In genomic region chr3:127547761-127548605, GRCh38 we compare ENCODE assay signal across 8 cellular contexts. TPM values are rescaled to one million over a fixed set of nuclear protein-coding genes. Genes with fewer than 3 reads are reported as not detected.
A peak's percentile ranks its signal among the peaks of the same experiment; 100 is the strongest.
DNase-seq lines count a peak whose midpoint lies in the region; ATAC-seq, FAIRE-seq and TF ChIP-seq lines count a peak whose summit lies in the region.

No MANE protein-coding gene starts in this region.

- H3K27ac ChIP-seq in H1 (ENCODE audit: low read depth, low read length) (no peak overlapping the region), mesodermal cell (ENCODE audit: low read depth, low read length, severe bottlenecking) (no peak overlapping the region)

- TF ChIP-seq POLR2A in H1 (IDR thresholded peaks at IDR 0.05; ENCODE audit: control extremely low read depth in 1 of 2, low read depth in 2 of 2, low read length in 2 of 2), result no peak

- no peaks in the 10 kb centered on the region for H3K79me1 ChIP-seq in H1 (ENCODE audit: low read depth, low read length)

- TF ChIP-seq EP300 in H1 (IDR thresholded peaks at IDR 0.05; ENCODE audit: borderline replicate concordance in 1 of 2, low read depth in 2 of 2, low read length in 2 of 2), result no peak

- H3K27ac Mint-ChIP-seq in activated CD8-positive, alpha-beta memory T cell treated with anti-CD3 and anti-CD28 coated beads, Interleukin-2, amount 10 ng/mL, durations not matched to agents 7 days and 5 days, result no peak overlapping the region

- no peak overlapping the region for H3K4ac ChIP-seq in H1 (replicated peaks; ENCODE audit: insufficient read length, low read depth, low read length)

- CTCF ChIA-PET in GM10248 (lab: Yijun Ruan, JAX), result interaction anchor here (0.6 to 6.3 kb wide), 41 partner anchors 9 to 1082 kb away, joined by 3 to 42 read pairs (median 3); partner anchors contain the start of gene ZXDC
- CTCF ChIA-PET in activated CD8-positive, alpha-beta memory T cell treated with anti-CD3 and anti-CD28 coated beads, Interleukin-2, amount 10 ng/mL, durations not matched to agents 7 days and 5 days (lab: Charles Lee), result interaction anchor here (0.7 to 2.8 kb wide), 19 partner anchors 8 to 869 kb away, joined by 3 to 10 read pairs (median 4); partner anchors contain the start of gene MCM2
- CTCF ChIA-PET in H1 (lab: Charles Lee; ENCODE audit: partially characterized antibody), result interaction anchor here (0.6 to 9.0 kb wide), 32 partner anchors 8 to 1018 kb away, joined by 3 to 69 read pairs (median 4); no protein-coding TSS in a partner anchor

- peak; percentile 81 for TF ChIP-seq CTCF in GM10248 (IDR thresholded peaks at IDR 0.05; ENCODE audit: control extremely low read depth, extremely low read depth, low read depth, missing control alignments)
- TF ChIP-seq CTCF in H1 (IDR thresholded peaks at IDR 0.05; ENCODE audit: control extremely low read depth in 1 of 3, insufficient read depth in 1 of 3, low read depth in 1 of 3, low read length in 3 of 3), result peak in 2 of 3 experiments; percentile 58 to 75; a peak in 3 of 4 replicates

- DNase-seq in GM10248 (ENCODE audit: extremely low spot score) (peak; percentile 85), NCI-H774 (lab: John Stamatoyannopoulos, UW) (peak; percentile 75), H1 (ENCODE audit: low read depth in 1 of 2, low spot score in 2 of 2) (peak; percentile 49 to 97)
- peak; percentile 68 for DNase-seq in activated CD8-positive, alpha-beta memory T cell treated with anti-CD3 and anti-CD28 coated beads, Interleukin-2, amount 10 ng/mL, durations not matched to agents 7 days and 5 days
- DNase-seq in stimulated activated CD8-positive, alpha-beta memory T cell treated with anti-CD3 and anti-CD28 coated beads, Interleukin-15, amount 100 ng/mL, for 24 hours (ENCODE audit: low read depth), result peak; percentile 65

- H3K9me3 ChIP-seq in H1 (ENCODE audit: insufficient read depth in 2 of 2, low read depth in 1 of 2, low read length in 1 of 2), result no peaks in the 10 kb centered on the region
- no peaks in the 10 kb centered on the region for H3K9me3 ChIP-seq in mesodermal cell (ENCODE audit: control insufficient read depth, low read length)

- peak overlapping the region; percentile 38 for H3K4me3 Mint-ChIP-seq in activated CD8-positive, alpha-beta memory T cell treated with anti-CD3 and anti-CD28 coated beads, Interleukin-2, amount 10 ng/mL, durations not matched to agents 7 days and 5 days

- peak overlapping the region; percentile 40 for H4K5ac ChIP-seq in H1 (ENCODE audit: insufficient read length, low read depth, low read length)

- H4K8ac ChIP-seq in H1 (ENCODE audit: extremely low read depth, insufficient read depth, low read length), result peak overlapping the region; percentile 66; the same call in 1 of the 2 replicates

- H2BK5ac ChIP-seq in H1 (ENCODE audit: low read depth, low read length), result peak overlapping the region; percentile 75; the same call in 1 of the 2 replicates

- H3K4me2 ChIP-seq in H1 (ENCODE audit: insufficient read depth in 1 of 2, low read depth in 2 of 2, low read length in 2 of 2), result peak overlapping the region; percentile 73 to 77

- peak; percentile 67 for ATAC-seq in HG03175 (IDR thresholded peaks at IDR 0.05; ENCODE audit: unreplicated experiment)
- peak; percentile 86 for ATAC-seq in activated CD8-positive, alpha-beta memory T cell treated with anti-CD3 and anti-CD28 coated beads, Interleukin-2, amount 10 ng/mL, durations not matched to agents 7 days and 5 days
- ATAC-seq in HG02938 (IDR thresholded peaks at IDR 0.05; ENCODE audit: unreplicated experiment), result no peak

- H3K27me3 Mint-ChIP-seq in activated CD8-positive, alpha-beta memory T cell treated with anti-CD3 and anti-CD28 coated beads, Interleukin-2, amount 10 ng/mL, durations not matched to agents 7 days and 5 days, result peaks cover 37% of the 10 kb centered on the region

- H3K23me2 ChIP-seq in H1 (ENCODE audit: low read depth, low read length), result peaks cover 8% of the 10 kb centered on the region; the same call in 1 of the 2 replicates

- no peak overlapping the region for H2BK12ac ChIP-seq in H1 (ENCODE audit: low read depth, low read length)

- no peaks in the 10 kb centered on the region for H3K9me3 Mint-ChIP-seq in activated CD8-positive, alpha-beta memory T cell treated with anti-CD3 and anti-CD28 coated beads, Interleukin-2, amount 10 ng/mL, durations not matched to agents 7 days and 5 days (ENCODE audit: low read depth)

- no peak overlapping the region for H3K18ac ChIP-seq in H1 (ENCODE audit: extremely low read depth, low read length)

- H3K27me3 ChIP-seq in H1 (replicated peaks in 1 of 4; ENCODE audit: control insufficient read depth in 3 of 4, extremely low read depth in 1 of 4, insufficient read depth in 3 of 4, low read length in 3 of 4), result peaks cover 0 to 3% (median 0%) of the 10 kb centered on the region in 4 experiments; a peak in 2 of 7 replicates

- peaks cover 4% of the 10 kb centered on the region for H3K4me1 Mint-ChIP-seq in activated CD8-positive, alpha-beta memory T cell treated with anti-CD3 and anti-CD28 coated beads, Interleukin-2, amount 10 ng/mL, durations not matched to agents 7 days and 5 days

- H3K14ac ChIP-seq in H1 (ENCODE audit: insufficient read length), result no peak overlapping the region

- H3K4me1 ChIP-seq in H1 (replicated peaks in 1 of 4; ENCODE audit: control insufficient read depth in 3 of 4, insufficient read depth in 4 of 4, low read length in 3 of 4), result peaks cover 0 to 11% (median 6%) of the 10 kb centered on the region in 4 experiments; a peak in 6 of 7 replicates
- no peaks in the 10 kb centered on the region for H3K4me1 ChIP-seq in mesodermal cell (ENCODE audit: control insufficient read depth, insufficient read depth, low read length, poor library complexity, severe bottlenecking)

- peak; percentile 62 to 78 for TF ChIP-seq RAD21 in H1 (IDR thresholded peaks at IDR 0.05 in 1 of 2, conservative IDR thresholded peaks at IDR 0.05 in 1 of 2; ENCODE audit: low read depth in 2 of 2, low read length in 2 of 2)

- H3K79me2 ChIP-seq in H1 (ENCODE audit: control insufficient read depth in 1 of 2, insufficient read depth in 2 of 2, low read length in 2 of 2), result no peaks in the 10 kb centered on the region

- H4K20me1 ChIP-seq in H1 (replicated peaks in 1 of 2; ENCODE audit: control insufficient read depth in 1 of 2, insufficient read depth in 2 of 2, low read length in 2 of 2), result no peaks in the 10 kb centered on the region

- H3K4me3 ChIP-seq in H1 (ENCODE audit: extremely low read depth in 1 of 4, insufficient read depth in 2 of 4, low read depth in 3 of 4, low read length in 4 of 4), result peak overlapping the region; percentile 47 to 75 (median 52)
- H3K4me3 ChIP-seq in mesodermal cell (ENCODE audit: extremely low read depth, insufficient read depth, low read length, poor library complexity, severe bottlenecking), result peak overlapping the region; percentile 41

- no peak overlapping the region for H3K23ac ChIP-seq in H1 (ENCODE audit: insufficient read length)

- H2BK20ac ChIP-seq in H1 (ENCODE audit: low read length), result 0 out of 2 replicates have a peak overlapping the region, but pooled peaks have one; percentile 86

- no peak for FAIRE-seq in H1 (lab: Jason Lieb, UNC)

- POLR2A ChIA-PET in GM10248 (lab: Yijun Ruan, JAX), result no interaction called here
- POLR2A ChIA-PET in H1 (lab: Charles Lee; ENCODE audit: partially characterized antibody), result interaction anchor here (1.0 to 1.4 kb wide), 2 partner anchors 26 to 92 kb away, joined by 3 read pairs; no protein-coding TSS in a partner anchor

- H3K36me3 Mint-ChIP-seq in activated CD8-positive, alpha-beta memory T cell treated with anti-CD3 and anti-CD28 coated beads, Interleukin-2, amount 10 ng/mL, durations not matched to agents 7 days and 5 days, result no peaks in the 10 kb centered on the region

- WGBS in H1 (ENCODE audit: extremely low coverage in 1 of 2, insufficient coverage in 1 of 2, insufficient read length in 1 of 2, insufficient replicate concordance in 2 of 2, low coverage in 1 of 2, low lambda C conversion rate in 2 of 2, missing lambda C conversion rate in 1 of 2), 2 experiments, result 10% methylated on average over 26 of the region's 42 CpGs; no CpG with 5 or more reads in 1 of the 2 experiments
- WGBS in mesodermal cell (ENCODE audit: insufficient coverage in 2 of 2), 2 experiments, result 7 to 13% methylated on average over 28 to 32 of the region's 42 CpGs

- H2BK15ac ChIP-seq in H1 (ENCODE audit: low read length), result peak overlapping the region; percentile 61; the same call in 1 of the 2 replicates

- H2AK5ac ChIP-seq in H1 (ENCODE audit: low read depth, low read length), result no peak overlapping the region

- H2BK120ac ChIP-seq in H1 (replicated peaks; ENCODE audit: low read depth, low read length), result no peak overlapping the region

- H3K9ac ChIP-seq in H1 (replicated peaks in 1 of 4; ENCODE audit: extremely low read depth in 1 of 4, low read depth in 3 of 4, low read length in 3 of 4), result no peak overlapping the region

- H3K56ac ChIP-seq in H1 (replicated peaks; ENCODE audit: insufficient read length, low read depth, low read length), result no peak overlapping the region

- H3K36me3 ChIP-seq in H1 (ENCODE audit: control insufficient read depth in 2 of 4, insufficient read depth in 4 of 4, low read length in 3 of 4) (no peaks in the 10 kb centered on the region), mesodermal cell (ENCODE audit: control insufficient read depth, insufficient read depth, low read length) (no peaks in the 10 kb centered on the region)

- peak overlapping the region; percentile 79 for H4K91ac ChIP-seq in H1 (replicated peaks; ENCODE audit: insufficient read length, low read length)

- peak overlapping the region; percentile 18 for H2AFZ ChIP-seq in H1 (ENCODE audit: low read length)

RNA-seq across cellular contexts. Expression of gene TPRA1, which starts 42.5 kb away (rescaled TPM):
- total RNA-seq in activated CD8-positive, alpha-beta memory T cell treated with anti-CD3 and anti-CD28 coated beads, Interleukin-2, amount 10 ng/mL, durations not matched to agents 7 days and 5 days, result 10 to 100 TPM; 32.8 to 34.5 TPM
- 17.9 and 18.8 TPM in 2 replicates for total RNA-seq in H1 (2021; fragmentation: NEBNext Ultra II Directional; extraction: Animal tissue kit (Norgen Biotek cat#: 25700))
- polyA plus RNA-seq in H1 (2011; rRNA removed), result 38.5 and 40.4 TPM in 2 replicates
- 26.2 TPM for polyA plus RNA-seq in H1 (2011; cell fraction: cytosol; rRNA removed)
- 44.8 TPM for polyA plus RNA-seq in H1 (2011; cell fraction: nucleus; rRNA removed)
- polyA plus RNA-seq in H1 (2012, experiment 1 of 2), result 13.6 to 21.6 TPM (median 19.1 TPM) in 4 replicates
- polyA plus RNA-seq in H1 (2012, experiment 2 of 2), result 22.5 TPM
- 16.6 TPM for polyA plus RNA-seq in H1 (2013, experiment 1 of 2)
- polyA plus RNA-seq in H1 (2013, experiment 2 of 2), result 17.0 TPM
- polyA minus RNA-seq in H1 (2011; rRNA and poly(A)+ RNA removed), result 17.8 and 25.6 TPM in 2 replicates
- polyA minus RNA-seq in H1 (2011; cell fraction: cytosol; rRNA and poly(A)+ RNA removed), result 13.9 TPM
- 13.7 TPM for polyA minus RNA-seq in H1 (2011; cell fraction: nucleus; rRNA and poly(A)+ RNA removed)
- polyA plus RNA-seq in mesodermal cell (2013, experiment 1 of 2), result 22.7 TPM
- 19.6 TPM for polyA plus RNA-seq in mesodermal cell (2013, experiment 2 of 2)

RNA-seq across cellular contexts. Expression of gene MCM2, which starts 50.2 kb away (rescaled TPM):
- 100 to 1,000 TPM; 183 to 227 TPM for total RNA-seq in activated CD8-positive, alpha-beta memory T cell treated with anti-CD3 and anti-CD28 coated beads, Interleukin-2, amount 10 ng/mL, durations not matched to agents 7 days and 5 days
- 147 and 152 TPM in 2 replicates for total RNA-seq in H1 (2021; fragmentation: NEBNext Ultra II Directional; extraction: Animal tissue kit (Norgen Biotek cat#: 25700))
- 198 and 219 TPM in 2 replicates for polyA plus RNA-seq in H1 (2011; rRNA removed)
- 192 TPM for polyA plus RNA-seq in H1 (2011; cell fraction: cytosol; rRNA removed)
- 281 TPM for polyA plus RNA-seq in H1 (2011; cell fraction: nucleus; rRNA removed)
- polyA plus RNA-seq in H1 (2012, experiment 1 of 2), result 113 to 163 TPM (median 157 TPM) in 4 replicates
- polyA plus RNA-seq in H1 (2012, experiment 2 of 2), result 121 TPM
- 66.3 TPM for polyA plus RNA-seq in H1 (2013, experiment 1 of 2)
- polyA plus RNA-seq in H1 (2013, experiment 2 of 2), result 61.3 TPM
- polyA minus RNA-seq in H1 (2011; rRNA and poly(A)+ RNA removed), result 251 and 304 TPM in 2 replicates
- 156 TPM for polyA minus RNA-seq in H1 (2011; cell fraction: cytosol; rRNA and poly(A)+ RNA removed)
- 124 TPM for polyA minus RNA-seq in H1 (2011; cell fraction: nucleus; rRNA and poly(A)+ RNA removed)
- 43.9 TPM for polyA plus RNA-seq in mesodermal cell (2013, experiment 1 of 2)
- 37.3 TPM for polyA plus RNA-seq in mesodermal cell (2013, experiment 2 of 2)
